In the genomic region with DNA sequence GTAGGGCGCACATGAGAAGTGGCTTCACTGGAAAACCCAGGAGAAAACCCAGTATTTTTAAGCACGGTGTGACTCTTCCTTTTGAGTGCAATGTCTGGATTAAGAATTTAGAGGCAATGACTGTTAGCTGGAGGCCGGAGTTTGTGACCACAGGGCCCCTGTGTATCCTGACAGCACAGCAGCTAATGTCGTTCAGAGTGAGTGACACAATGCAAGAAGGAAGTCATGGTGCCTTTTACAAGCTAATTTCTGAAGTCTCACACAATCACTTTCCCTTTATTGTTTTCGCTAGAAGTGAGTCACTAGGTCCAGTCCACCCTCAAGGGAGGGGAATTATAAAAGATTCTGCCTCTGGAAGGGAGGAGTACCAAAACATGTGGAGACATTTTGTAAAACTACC, we compare ENCODE assay signal across 22 cellular contexts.
"Had no signal": no experiment of that assay in that cellular context is flagged by ENCODE, and none has a peak within 500 bp of the region (broad histone marks: within the 10 kb centered on the region; RNA-seq: fewer than 3 reads in every experiment).

No MANE protein-coding gene starts in this region.

- H3K27ac ChIP-seq: dorsolateral prefrontal cortex, gastroesophageal sphincter, ovary, testis, tibial nerve, upper lobe of right lung, vagina had no signal

- H3K4me1 ChIP-seq: gastroesophageal sphincter, testis, tibial nerve, upper lobe of right lung, vagina had no signal

- ATAC-seq: esophagus mucosa; gastroesophageal sphincter; left cardiac atrium; left ventricle myocardium superior; naive thymus-derived CD4-positive, alpha-beta T cell; right cardiac atrium; upper lobe of right lung had no signal

- H3K9me3 ChIP-seq: ovary, testis, upper lobe of right lung, vagina had no signal

- DNase-seq: cortex of kidney; dorsolateral prefrontal cortex; effector CD8-positive, alpha-beta T cell; glutamatergic neuron; left cardiac atrium; left ventricle myocardium superior; mesendoderm; naive thymus-derived CD4-positive, alpha-beta T cell; nephron progenitor cell; nucleus accumbens; ovary; right cardiac atrium; small intestine; stimulated activated CD4-positive, alpha-beta T cell treated with anti-CD3 and anti-CD28 coated beads, Interleukin-12 subunit alpha, Interleukin-12 subunit beta, amount 100 ng/mL, for 4 hours; stimulated activated naive CD4-positive, alpha-beta T cell treated with Interleukin-2 at 50 U/mL for 16 hours; testis; upper lobe of right lung had no signal

- H3K36me3 ChIP-seq: gastroesophageal sphincter, ovary, tibial nerve, upper lobe of right lung, vagina had no signal

- H3K27me3 ChIP-seq: dorsolateral prefrontal cortex, gastroesophageal sphincter, ovary, testis, tibial nerve, upper lobe of right lung, vagina had no signal

- H3K4me3 ChIP-seq: dorsolateral prefrontal cortex, gastroesophageal sphincter, lung, ovary, testis, tibial nerve, upper lobe of right lung, vagina had no signal
